8 cellular contexts compared by ENCODE assay signal in genomic region chr15:73051811-73052678, GRCh38. TPM values are rescaled to one million over a fixed set of nuclear protein-coding genes. Genes with fewer than 3 reads are reported as not detected.
DNase-seq lines count a peak whose midpoint lies in the region; ATAC-seq and TF ChIP-seq lines count a peak whose summit lies in the region.

A gene with protein sequence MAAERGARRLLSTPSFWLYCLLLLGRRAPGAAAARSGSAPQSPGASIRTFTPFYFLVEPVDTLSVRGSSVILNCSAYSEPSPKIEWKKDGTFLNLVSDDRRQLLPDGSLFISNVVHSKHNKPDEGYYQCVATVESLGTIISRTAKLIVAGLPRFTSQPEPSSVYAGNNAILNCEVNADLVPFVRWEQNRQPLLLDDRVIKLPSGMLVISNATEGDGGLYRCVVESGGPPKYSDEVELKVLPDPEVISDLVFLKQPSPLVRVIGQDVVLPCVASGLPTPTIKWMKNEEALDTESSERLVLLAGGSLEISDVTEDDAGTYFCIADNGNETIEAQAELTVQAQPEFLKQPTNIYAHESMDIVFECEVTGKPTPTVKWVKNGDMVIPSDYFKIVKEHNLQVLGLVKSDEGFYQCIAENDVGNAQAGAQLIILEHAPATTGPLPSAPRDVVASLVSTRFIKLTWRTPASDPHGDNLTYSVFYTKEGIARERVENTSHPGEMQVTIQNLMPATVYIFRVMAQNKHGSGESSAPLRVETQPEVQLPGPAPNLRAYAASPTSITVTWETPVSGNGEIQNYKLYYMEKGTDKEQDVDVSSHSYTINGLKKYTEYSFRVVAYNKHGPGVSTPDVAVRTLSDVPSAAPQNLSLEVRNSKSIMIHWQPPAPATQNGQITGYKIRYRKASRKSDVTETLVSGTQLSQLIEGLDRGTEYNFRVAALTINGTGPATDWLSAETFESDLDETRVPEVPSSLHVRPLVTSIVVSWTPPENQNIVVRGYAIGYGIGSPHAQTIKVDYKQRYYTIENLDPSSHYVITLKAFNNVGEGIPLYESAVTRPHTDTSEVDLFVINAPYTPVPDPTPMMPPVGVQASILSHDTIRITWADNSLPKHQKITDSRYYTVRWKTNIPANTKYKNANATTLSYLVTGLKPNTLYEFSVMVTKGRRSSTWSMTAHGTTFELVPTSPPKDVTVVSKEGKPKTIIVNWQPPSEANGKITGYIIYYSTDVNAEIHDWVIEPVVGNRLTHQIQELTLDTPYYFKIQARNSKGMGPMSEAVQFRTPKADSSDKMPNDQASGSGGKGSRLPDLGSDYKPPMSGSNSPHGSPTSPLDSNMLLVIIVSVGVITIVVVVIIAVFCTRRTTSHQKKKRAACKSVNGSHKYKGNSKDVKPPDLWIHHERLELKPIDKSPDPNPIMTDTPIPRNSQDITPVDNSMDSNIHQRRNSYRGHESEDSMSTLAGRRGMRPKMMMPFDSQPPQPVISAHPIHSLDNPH (N-terminal part only) (plus strand): TSS chr15:73052463. CDS start chr15:73052676, 213 bp downstream.

- H3K4me3 Mint-ChIP-seq in activated CD8-positive, alpha-beta T cell treated with anti-CD3 and anti-CD28 coated beads, Interleukin-2, amount 10 ng/mL, durations not matched to agents 7 days and 5 days, result peak within 1 kb of the TSS; percentile 68

- H3K4me1 ChIP-seq in duodenal mucosa (ENCODE audit: control insufficient read depth in 1 of 2, insufficient read depth in 2 of 2, low read length in 2 of 2) (peaks cover 4 to 23% of the 10 kb centered on the region in 2 donors), right lobe of liver (no peaks in the 10 kb centered on the region)

- POLR2A ChIA-PET in activated CD8-positive, alpha-beta T cell treated with anti-CD3 and anti-CD28 coated beads, Interleukin-2, amount 10 ng/mL, durations not matched to agents 7 days and 5 days (lab: Charles Lee), result no interaction called here

- H3K9ac ChIP-seq in duodenal mucosa (ENCODE audit: low read depth in 1 of 2, low read length in 2 of 2), result peak within 1 kb of the TSS; percentile 62 to 65

- peaks cover 33% of the 10 kb centered on the region for H3K27me3 Mint-ChIP-seq in activated CD8-positive, alpha-beta T cell treated with anti-CD3 and anti-CD28 coated beads, Interleukin-2, amount 10 ng/mL, durations not matched to agents 7 days and 5 days (ENCODE audit: low read depth)

- TF ChIP-seq POLR2A in right lobe of liver (IDR thresholded peaks at IDR 0.05), result peak; percentile 67

- H3K36me3 ChIP-seq in duodenal mucosa (ENCODE audit: control insufficient read depth in 1 of 2, insufficient read depth in 2 of 2, low read length in 2 of 2), result no peaks in the 10 kb centered on the region
- H3K36me3 ChIP-seq in right lobe of liver, result no peaks in the 10 kb centered on the region

- H3K27ac Mint-ChIP-seq in activated CD8-positive, alpha-beta T cell treated with anti-CD3 and anti-CD28 coated beads, Interleukin-2, amount 10 ng/mL, durations not matched to agents 7 days and 5 days, result no peak within 1 kb of the TSS

- no peaks in the 10 kb centered on the region for H3K36me3 Mint-ChIP-seq in activated CD8-positive, alpha-beta T cell treated with anti-CD3 and anti-CD28 coated beads, Interleukin-2, amount 10 ng/mL, durations not matched to agents 7 days and 5 days (ENCODE audit: low read depth)

- CTCF ChIA-PET in activated CD8-positive, alpha-beta T cell treated with anti-CD3 and anti-CD28 coated beads, Interleukin-2, amount 10 ng/mL, durations not matched to agents 7 days and 5 days (lab: Charles Lee), result no interaction called here

- H3K4me1 Mint-ChIP-seq in activated CD8-positive, alpha-beta T cell treated with anti-CD3 and anti-CD28 coated beads, Interleukin-2, amount 10 ng/mL, durations not matched to agents 7 days and 5 days (ENCODE audit: low read depth), result peaks cover 13% of the 10 kb centered on the region

- intact Hi-C loops in right lobe of liver (cut with DNase I), result no loop called here

- DNase-seq in SIG-M5 treated with dmso at 0.1 percent for 504 hours (lab: John Stamatoyannopoulos, UW; ENCODE audit: unreplicated experiment) (peak; percentile 52), SIG-M5 (lab: John Stamatoyannopoulos, UW) (no peak), NCI-H524 treated with DMSO at 0.1 percent for 48 hours (lab: John Stamatoyannopoulos, UW) (peak; percentile 66), right lobe of liver (peak; percentile 90 to 92 (median 91))
- peak; percentile 64 for DNase-seq in activated CD8-positive, alpha-beta T cell treated with anti-CD3 and anti-CD28 coated beads, Interleukin-2, amount 10 ng/mL, durations not matched to agents 7 days and 5 days
- DNase-seq in stimulated activated CD4-positive, alpha-beta T cell treated with anti-CD3 and anti-CD28 coated beads, Interleukin-4, amount 100 ng/mL, for 1 hour, result peak; percentile 77

- H3K4me3 ChIP-seq in duodenal mucosa (ENCODE audit: low read depth in 1 of 2, low read length in 2 of 2) (peak within 1 kb of the TSS; percentile 85), right lobe of liver (peak within 1 kb of the TSS; percentile 65 to 81 (median 75))

- ATAC-seq in HG03342 (IDR thresholded peaks at IDR 0.05; ENCODE audit: unreplicated experiment), result peak; percentile 55
- ATAC-seq in activated CD8-positive, alpha-beta T cell treated with anti-CD3 and anti-CD28 coated beads, Interleukin-2, amount 10 ng/mL, durations not matched to agents 7 days and 5 days, result peak; percentile 75
- peak; percentile 86 to 93 (median 92) for ATAC-seq in right lobe of liver

- H3K9me3 ChIP-seq in duodenal mucosa (ENCODE audit: control insufficient read depth in 1 of 2, low read length in 2 of 2), result no peaks in the 10 kb centered on the region
- no peaks in the 10 kb centered on the region for H3K9me3 ChIP-seq in right lobe of liver

- H3K9me3 Mint-ChIP-seq in activated CD8-positive, alpha-beta T cell treated with anti-CD3 and anti-CD28 coated beads, Interleukin-2, amount 10 ng/mL, durations not matched to agents 7 days and 5 days (ENCODE audit: insufficient read depth), result no peaks in the 10 kb centered on the region

- H3K27me3 ChIP-seq in duodenal mucosa (ENCODE audit: control insufficient read depth in 1 of 2, insufficient read depth in 2 of 2, low read length in 2 of 2) (peaks cover 0 to 4% of the 10 kb centered on the region in 2 donors), right lobe of liver (no peaks in the 10 kb centered on the region)

- peak within 1 kb of the TSS; percentile 89 for H3K27ac ChIP-seq in duodenal mucosa (ENCODE audit: low read depth, low read length)
- peak within 1 kb of the TSS; percentile 81 to 87 (median 83) for H3K27ac ChIP-seq in right lobe of liver

- no peak for TF ChIP-seq CTCF in right lobe of liver (IDR thresholded peaks at IDR 0.05)

- no CpG with 5 or more reads among the region's 110 CpGs for WGBS in right lobe of liver (ENCODE audit: insufficient coverage, low coverage, low lambda C conversion rate, missing lambda C conversion rate)

RNA-seq across cellular contexts. Expression of the gene that starts here (rescaled TPM):
- 1 to 10 TPM in 1 of 2 experiments, under 1 TPM in 1; 0.78 to 1.7 TPM for total RNA-seq in activated CD8-positive, alpha-beta T cell treated with anti-CD3 and anti-CD28 coated beads, Interleukin-2, amount 10 ng/mL, durations not matched to agents 7 days and 5 days
- 10 to 100 TPM in 4 of 6 experiments, 1 to 10 TPM in 2; 8.3 to 13.2 (median 10.3) TPM for total RNA-seq in right lobe of liver
